Comparison of ENCODE assay signal across 1 cellular context in genomic region chr5:60196382-60197113, GRCh38.
TF ChIP-seq lines count a peak whose summit lies in the region.

No MANE protein-coding gene starts in this region.

TF ChIP-seq in HCT116, 20 proteins besides CTCF, POLR2A, EP300 and RAD21 (continued from another document):
- TF ChIP-seq, protein P1, sequence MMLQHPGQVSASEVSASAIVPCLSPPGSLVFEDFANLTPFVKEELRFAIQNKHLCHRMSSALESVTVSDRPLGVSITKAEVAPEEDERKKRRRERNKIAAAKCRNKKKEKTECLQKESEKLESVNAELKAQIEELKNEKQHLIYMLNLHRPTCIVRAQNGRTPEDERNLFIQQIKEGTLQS (IDR thresholded peaks at IDR 0.05), result no peak
- TF ChIP-seq TCF7L2 (IDR thresholded peaks at IDR 0.05; ENCODE audit: borderline replicate concordance, extremely low read depth, insufficient read depth, insufficient read length) (no peak), ELF1 (IDR thresholded peaks at IDR 0.05; ENCODE audit: borderline replicate concordance, low read depth) (no peak), EGR1 (IDR thresholded peaks at IDR 0.05; ENCODE audit: low read depth) (no peak), SP1 (IDR thresholded peaks at IDR 0.05; ENCODE audit: low read depth) (no peak), SIN3A (IDR thresholded peaks at IDR 0.05; ENCODE audit: low read depth) (no peak), POLR2AphosphoS5 (IDR thresholded peaks at IDR 0.05; ENCODE audit: low read depth, low read length) (no peak), SRF (IDR thresholded peaks at IDR 0.05; ENCODE audit: low read depth) (no peak), CEBPB (IDR thresholded peaks at IDR 0.05; ENCODE audit: low read depth) (no peak), EZH2phosphoT487 (IDR thresholded peaks at IDR 0.05; ENCODE audit: borderline replicate concordance) (no peak), YY1 (IDR thresholded peaks at IDR 0.05; ENCODE audit: extremely low read depth, insufficient replicate concordance, low read depth, low read length) (no peak)
- TF ChIP-seq, protein P2, sequence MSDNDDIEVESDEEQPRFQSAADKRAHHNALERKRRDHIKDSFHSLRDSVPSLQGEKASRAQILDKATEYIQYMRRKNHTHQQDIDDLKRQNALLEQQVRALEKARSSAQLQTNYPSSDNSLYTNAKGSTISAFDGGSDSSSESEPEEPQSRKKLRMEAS (IDR thresholded peaks at IDR 0.05), result no peak
